In genomic region chr2:1593371-1594205, GRCh38 we compare ENCODE assay signal across 8 cellular contexts.
DNase-seq lines count a peak whose midpoint lies in the region; ATAC-seq and TF ChIP-seq lines count a peak whose summit lies in the region.

No MANE protein-coding gene starts in this region.

- CTCF ChIA-PET in A673 (lab: Charles Lee): interaction anchor here (0.7 to 1.2 kb wide), 3 partner anchors 157 to 212 kb away, joined by 3 to 4 read pairs (median 3); no protein-coding TSS in a partner anchor

- H3K36me3 ChIP-seq in A673 (ENCODE audit: insufficient read depth, low read length, poor library complexity, severe bottlenecking) (no peaks in the 10 kb centered on the region), adipocyte (ENCODE audit: control insufficient read depth, insufficient read depth, low read length, severe bottlenecking) (no peaks in the 10 kb centered on the region)

- H3K9me3 ChIP-seq in A673 (ENCODE audit: low read depth, low read length, poor library complexity, severe bottlenecking): no peaks in the 10 kb centered on the region
- peaks cover 3% of the 10 kb centered on the region for H3K9me3 ChIP-seq in adipocyte (ENCODE audit: control insufficient read depth, low read length)

- H3K27me3 ChIP-seq in A673 (replicated peaks; ENCODE audit: insufficient read depth, low read depth, low read length, poor library complexity) (no peaks in the 10 kb centered on the region), adipocyte (replicated peaks; ENCODE audit: control insufficient read depth, insufficient read depth, low read length) (peaks cover 28% of the 10 kb centered on the region)

- no peak overlapping the region for H3K27ac ChIP-seq in A673 (ENCODE audit: low read depth, low read length, poor library complexity, severe bottlenecking)

- POLR2A ChIA-PET in A673 (lab: Charles Lee; ENCODE audit: low non-redundant PET): no interaction called here

- peaks cover 15% of the 10 kb centered on the region for H3K4me1 ChIP-seq in A673 (ENCODE audit: insufficient read depth, low read length, poor library complexity, severe bottlenecking)
- peaks cover 22% of the 10 kb centered on the region for H3K4me1 ChIP-seq in adipocyte (ENCODE audit: control insufficient read depth, insufficient read depth, low read length)

- TF ChIP-seq CTCF in A673 (conservative IDR thresholded peaks at IDR 0.05; ENCODE audit: low read depth, low read length): no peak

- intact Hi-C loops in A673 (cut with micrococcal nuclease; ENCODE audit: unreplicated experiment): loop anchor here (2.0 kb wide), 1 partner anchor 151 kb away; the partner anchor contains the start of gene PXDN

- no TSS peak for BruUV-seq in A673 (replicated peaks; lab: Mats Ljungman, UMichigan)

- peak; percentile 66 for DNase-seq in A673 (ENCODE audit: low spot score)
- DNase-seq in HK-2 (ENCODE audit: unreplicated experiment): peak; percentile 75
- peak; percentile 66 for DNase-seq in adipocyte (ENCODE audit: low read depth)
- DNase-seq in kidney glomerular epithelial cell (lab: John Stamatoyannopoulos, UW): peak; percentile 38
- DNase-seq in activated T-cell treated with anti-CD3 and anti-CD28 coated beads, Interleukin-2, amount 50 U/mL, for 48 hours: no peak
- DNase-seq in stimulated activated naive CD4-positive, alpha-beta T cell (lab: John Stamatoyannopoulos, UW): no peak

- no peak for ATAC-seq in activated CD4-positive, CD25-positive, alpha-beta regulatory T cell treated with anti-CD3 and anti-CD28 coated beads, Interleukin-2, amount 50 U/mL, for 24 hours
- ATAC-seq in HG02763 (IDR thresholded peaks at IDR 0.05; ENCODE audit: unreplicated experiment): no peak

- H3K4me3 ChIP-seq in A673 (ENCODE audit: low read depth, low read length, poor library complexity, severe bottlenecking) (no peak overlapping the region), adipocyte (ENCODE audit: low read length) (no peak overlapping the region)

- no peak overlapping the region for H3K9ac ChIP-seq in adipocyte (ENCODE audit: low read length)

Comparison
In these comparisons a context has a peak if more than half of its experiments do, and no peak if none do; other contexts are left out.
1. DNase-seq: peak in A673 (single experiment), HK-2 (single experiment), adipocyte (single experiment) and kidney glomerular epithelial cell (single experiment); none in activated T-cell treated with anti-CD3 and anti-CD28 coated beads, Interleukin-2, amount 50 U/mL, for 48 hours (0 of 2) and stimulated activated naive CD4-positive, alpha-beta T cell (0 of 6).